8 cellular contexts compared by ENCODE assay signal in the genomic region with DNA sequence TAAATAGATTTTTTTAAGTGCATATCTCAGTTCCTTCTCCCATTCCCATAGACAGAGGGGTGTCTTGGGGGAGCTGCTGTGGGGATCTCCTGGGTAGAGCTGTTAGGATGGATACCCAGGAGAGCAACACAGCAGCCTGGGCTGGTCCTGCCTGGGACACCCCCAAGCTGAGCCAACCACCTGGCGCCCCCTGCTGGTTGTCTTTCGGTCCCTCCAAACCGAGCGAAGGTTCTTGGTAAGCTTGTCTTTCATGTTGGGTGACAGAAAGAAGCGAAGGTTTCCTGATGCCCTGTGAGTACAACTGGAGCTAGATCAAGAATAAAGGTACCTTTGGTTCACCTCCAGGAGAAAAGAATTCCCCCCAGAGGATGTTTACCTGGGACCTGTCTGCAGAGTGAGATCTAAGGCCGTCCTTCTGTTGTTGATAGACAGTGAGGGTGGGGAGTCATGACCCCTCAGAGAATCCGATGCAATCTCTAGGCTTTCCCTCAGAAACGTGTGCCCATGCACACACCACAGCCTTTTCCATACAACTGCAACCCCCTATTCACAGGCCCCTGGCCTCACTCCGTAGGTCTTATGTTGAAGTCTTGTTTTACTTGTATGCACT. TPM values are rescaled to one million over a fixed set of nuclear protein-coding genes. Genes with fewer than 3 reads are reported as not detected.
DNase-seq lines count a peak whose midpoint lies in the region; ATAC-seq and TF ChIP-seq lines count a peak whose summit lies in the region.

No MANE protein-coding gene starts in this region.

- H4K20me1 ChIP-seq in SU-DHL-6 (ENCODE audit: low read depth, low read length) = no peaks in the 10 kb centered on the region

- H3K4me3 ChIP-seq in BJ (ENCODE audit: low read depth, low read length) = no peak overlapping the region
- H3K4me3 ChIP-seq in SU-DHL-6 (ENCODE audit: insufficient read depth, low read length, poor library complexity, severe bottlenecking) = no peak overlapping the region
- no peak overlapping the region for H3K4me3 ChIP-seq in gastrocnemius medialis

- no peaks in the 10 kb centered on the region for H3K9me2 ChIP-seq in SU-DHL-6 (replicated peaks; ENCODE audit: insufficient read depth, low read length)

- H3K9me3 ChIP-seq in SU-DHL-6 (ENCODE audit: insufficient read depth, low read length) = no peaks in the 10 kb centered on the region
- no peaks in the 10 kb centered on the region for H3K9me3 ChIP-seq in gastrocnemius medialis

- ATAC-seq in GM19043 (IDR thresholded peaks at IDR 0.05; ENCODE audit: low read depth, unreplicated experiment) = peak; percentile 66
- peak; percentile 71 for ATAC-seq in left ventricle myocardium superior
- peak in 1 of 2 donors; percentile 74 for ATAC-seq in gastrocnemius medialis
- no peak for ATAC-seq in GM21360 (IDR thresholded peaks at IDR 0.05; ENCODE audit: unreplicated experiment)

- no peak overlapping the region for H2AFZ ChIP-seq in SU-DHL-6 (ENCODE audit: low read depth, low read length, severe bottlenecking)

- H3K4me3 Mint-ChIP-seq in activated naive CD8-positive, alpha-beta T cell = peak overlapping the region; percentile 45

- intact Hi-C loops in left ventricle myocardium superior (cut with micrococcal nuclease) (no loop called here), gastrocnemius medialis (cut with DNase I; ENCODE audit: low total_unique reads) (loop anchor here (1.0 to 10.0 kb wide), 2 partner anchors 118 to 209 kb away; no protein-coding TSS in a partner anchor)

- no peaks in the 10 kb centered on the region for H3K4me1 ChIP-seq in gastrocnemius medialis

- no peak overlapping the region for H3K27ac ChIP-seq in SU-DHL-6 (ENCODE audit: low read depth, low read length)
- H3K27ac ChIP-seq in gastrocnemius medialis = no peak overlapping the region

- H3K9ac ChIP-seq in SU-DHL-6 (ENCODE audit: low read length) = no peak overlapping the region

- no peaks in the 10 kb centered on the region for H3F3A ChIP-seq in SU-DHL-6 (ENCODE audit: insufficient read depth)

- H3K27me3 Mint-ChIP-seq in activated naive CD8-positive, alpha-beta T cell = no peaks in the 10 kb centered on the region

- peaks cover 35% of the 10 kb centered on the region for H3K4me1 Mint-ChIP-seq in activated naive CD8-positive, alpha-beta T cell (ENCODE audit: low read depth)

- H3K27me3 ChIP-seq in BJ (ENCODE audit: control insufficient read depth, insufficient read depth, low read length) (no peaks in the 10 kb centered on the region), SU-DHL-6 (ENCODE audit: low read length) (no peaks in the 10 kb centered on the region), gastrocnemius medialis (no peaks in the 10 kb centered on the region)

- no peaks in the 10 kb centered on the region for H3K79me2 ChIP-seq in SU-DHL-6 (ENCODE audit: insufficient read depth, low read length)

- peaks cover 20% of the 10 kb centered on the region for H3K36me3 Mint-ChIP-seq in activated naive CD8-positive, alpha-beta T cell

- DNase-seq in BJ (ENCODE audit: low read depth) (no peak), KBM-7 (peak; percentile 82), left ventricle myocardium superior (peak; percentile 87), gastrocnemius medialis (peak; percentile 25 to 60)

- H3K9me3 Mint-ChIP-seq in activated naive CD8-positive, alpha-beta T cell (ENCODE audit: low read depth) = no peaks in the 10 kb centered on the region

- H3K4me2 ChIP-seq in SU-DHL-6 (ENCODE audit: low read depth, low read length, poor library complexity, severe bottlenecking) = no peak overlapping the region

- H3K36me3 ChIP-seq in BJ (ENCODE audit: control insufficient read depth, insufficient read depth, low read length) (peaks cover 28% of the 10 kb centered on the region), SU-DHL-6 (ENCODE audit: low read length) (no peaks in the 10 kb centered on the region), gastrocnemius medialis (peaks cover 0 to 44% of the 10 kb centered on the region in 2 donors)

- POLR2A ChIA-PET in BJ (lab: Charles Lee) = no interaction called here

- in situ Hi-C loops in KBM-7 (cut with MboI; ENCODE audit: low pct_unique_long_range_greater_than_20kb, low sequenced_read_pairs) = loop anchor here (10.0 kb wide), 1 partner anchor 109 kb away; no protein-coding TSS in a partner anchor
- in situ Hi-C loops in gastrocnemius medialis (cut with MboI; ENCODE audit: low sequenced_read_pairs in 4 of 4) = loop anchor here in 3 of 4 donors (5.0 to 10.0 kb wide), 2 partner anchors 117 to 119 kb away; no protein-coding TSS in a partner anchor

- peak overlapping the region; percentile 51 for H3K27ac Mint-ChIP-seq in activated naive CD8-positive, alpha-beta T cell

- TF ChIP-seq CTCF in BJ (IDR thresholded peaks at IDR 0.05; ENCODE audit: insufficient read depth, low read depth, low read length) = peak; percentile 86
- peak; percentile 77 for TF ChIP-seq CTCF in SU-DHL-6 (IDR thresholded peaks at IDR 0.05; ENCODE audit: insufficient read depth, low read length, poor library complexity, severe bottlenecking)
- TF ChIP-seq CTCF in gastrocnemius medialis (IDR thresholded peaks at IDR 0.05 in 4 of 5, conservative IDR thresholded peaks at IDR 0.05 in 1 of 5) = peak; percentile 58 to 83 (median 79)

- CTCF ChIA-PET in BJ (lab: Yijun Ruan, JAX) = interaction anchor here (0.6 to 3.2 kb wide), 24 partner anchors 8 to 460 kb away, joined by 3 to 30 read pairs (median 3); no protein-coding TSS in a partner anchor

- TF ChIP-seq POLR2A in gastrocnemius medialis (IDR thresholded peaks at IDR 0.05) = no peak

RNA-seq across cellular contexts. Expression of a gene that starts 50.8 kb away (rescaled TPM):
- 74.8 and 75.1 TPM in 2 replicates for polyA plus RNA-seq in BJ (2011; rRNA removed)
- 29.7 and 39.0 TPM in 2 replicates for polyA minus RNA-seq in BJ (2011; rRNA and poly(A)+ RNA removed)
- 31.6 TPM for total RNA-seq in left ventricle myocardium superior
- total RNA-seq in gastrocnemius medialis = 10 to 100 TPM; 29.4 to 44.9 (median 33.3) TPM
